In genomic region chr12:7092229-7092985, GRCh38 we compare ENCODE assay signal across 8 cellular contexts. TPM values are rescaled to one million over a fixed set of nuclear protein-coding genes. Genes with fewer than 3 reads are reported as not detected.
DNase-seq lines count a peak whose midpoint lies in the region; ATAC-seq and TF ChIP-seq lines count a peak whose summit lies in the region.

TSS of gene C1R (minus strand) at chr12:7092445. CDS start at chr12:7092388, 57 bp downstream.

- peak; percentile 87 for DNase-seq in AG20443 (ENCODE audit: low spot score)
- DNase-seq in GM23338 (ENCODE audit: low spot score), result peak; percentile 84
- peak; percentile 45 for DNase-seq in NOMO-1 treated with DMSO at 0.1 percent for 48 hours (lab: John Stamatoyannopoulos, UW; ENCODE audit: unreplicated experiment)
- peak; percentile 45 for DNase-seq in activated T-cell treated with anti-CD3 and anti-CD28 coated beads for 48 hours (ENCODE audit: low read depth)
- peak; percentile 40 to 46 for DNase-seq in stimulated activated CD8-positive, alpha-beta memory T cell treated with anti-CD3 and anti-CD28 coated beads, Interleukin-7, amount 100 ng/mL, for 1 hour (ENCODE audit: low read depth in 2 of 2)

- 12% methylated on average over 16 of the region's 16 CpGs for WGBS in esophagus, 2 donors

- no peak within 1 kb of the TSS for H3K27ac Mint-ChIP-seq in GM23338

- H3K9me3 Mint-ChIP-seq in GM23338, result no peaks in the 10 kb centered on the region

- TF ChIP-seq CTCF in GM23338 (conservative IDR thresholded peaks at IDR 0.05; ENCODE audit: low read depth in 2 of 2), result peak; percentile 88 to 96

- no peaks in the 10 kb centered on the region for H3K27me3 ChIP-seq in GM23338 (ENCODE audit: insufficient read depth)
- H3K27me3 ChIP-seq in esophagus (ENCODE audit: control insufficient read depth in 1 of 2, insufficient read depth in 2 of 2, low read length in 2 of 2), result no peaks in the 10 kb centered on the region
- peaks cover 5% of the 10 kb centered on the region for H3K27me3 ChIP-seq in mucosa of stomach (ENCODE audit: control insufficient read depth, insufficient read depth, low read length)

- peak within 1 kb of the TSS; percentile 53 for H3K4me3 Mint-ChIP-seq in GM23338

- peak within 1 kb of the TSS; percentile 98 for H2AFZ ChIP-seq in GM23338

- peaks cover 32% of the 10 kb centered on the region for H3K4me1 Mint-ChIP-seq in GM23338

- H3K4me1 ChIP-seq in GM23338 (ENCODE audit: insufficient read depth) (peaks cover 20% of the 10 kb centered on the region), esophagus (ENCODE audit: control insufficient read depth in 2 of 2, insufficient read depth in 2 of 2, low read length in 1 of 2) (peaks cover 3 to 7% of the 10 kb centered on the region in 2 donors), mucosa of stomach (ENCODE audit: control insufficient read depth, insufficient read depth, low read length) (peaks cover 9% of the 10 kb centered on the region)

- 0 out of 2 replicates have a peak, but pooled peaks cover 3% of the 10 kb centered on the region for H3K9me2 ChIP-seq in GM23338 (ENCODE audit: insufficient read depth)

- H3K9me3 ChIP-seq in esophagus (ENCODE audit: control insufficient read depth in 2 of 2, insufficient read depth in 1 of 2, low read depth in 1 of 2, low read length in 1 of 2) (no peaks in the 10 kb centered on the region), mucosa of stomach (ENCODE audit: control insufficient read depth, low read length) (no peaks in the 10 kb centered on the region)

- H3K9ac ChIP-seq in mucosa of stomach (ENCODE audit: low read length), result peak within 1 kb of the TSS; percentile 49

- H4K20me1 ChIP-seq in GM23338 (replicated peaks; ENCODE audit: insufficient read depth), result no peaks in the 10 kb centered on the region

- H3K36me3 ChIP-seq in GM23338 (ENCODE audit: insufficient read depth) (no peaks in the 10 kb centered on the region), esophagus (ENCODE audit: control insufficient read depth in 2 of 2, insufficient read depth in 2 of 2, low read length in 1 of 2) (peaks cover 0 to 11% of the 10 kb centered on the region in 2 donors), mucosa of stomach (ENCODE audit: control insufficient read depth, insufficient read depth, low read length) (no peaks in the 10 kb centered on the region)

- H3K4me3 ChIP-seq in GM23338, result peak within 1 kb of the TSS; percentile 57
- H3K4me3 ChIP-seq in esophagus (ENCODE audit: low read depth in 1 of 2, low read length in 2 of 2), result peak within 1 kb of the TSS; percentile 45 to 47
- H3K4me3 ChIP-seq in mucosa of stomach (ENCODE audit: low read length), result peak within 1 kb of the TSS; percentile 75

- H3K79me2 ChIP-seq in GM23338 (replicated peaks; ENCODE audit: insufficient read depth), result no peaks in the 10 kb centered on the region

- peaks cover 2% of the 10 kb centered on the region; the same call in 1 of the 3 replicates for H3K36me3 Mint-ChIP-seq in GM23338 (ENCODE audit: low read depth)

- peaks cover 18% of the 10 kb centered on the region for H3K27me3 Mint-ChIP-seq in GM23338 (ENCODE audit: insufficient read depth, low read depth, poor library complexity)

- H3K27ac ChIP-seq in GM23338 (ENCODE audit: low read depth) (no peak within 1 kb of the TSS; the same call in 1 of the 2 replicates), esophagus (ENCODE audit: low read depth in 2 of 2, low read length in 1 of 2) (peak within 1 kb of the TSS; percentile 61 to 85)

- H3F3A ChIP-seq in GM23338 (replicated peaks; ENCODE audit: low read depth), result no peaks in the 10 kb centered on the region

- ATAC-seq in GM23338 (peak; percentile 54), GM19467 (IDR thresholded peaks at IDR 0.05; ENCODE audit: unreplicated experiment) (no peak)

- H3K4me2 ChIP-seq in GM23338, result peak within 1 kb of the TSS; percentile 87

TF ChIP-seq in GM23338, 12 proteins besides CTCF, POLR2A, EP300 and RAD21 (continues in another document):
- no peak for TF ChIP-seq EZH2 (IDR thresholded peaks at IDR 0.05; ENCODE audit: low read depth, unreplicated experiment)
- TF ChIP-seq, protein P1, sequence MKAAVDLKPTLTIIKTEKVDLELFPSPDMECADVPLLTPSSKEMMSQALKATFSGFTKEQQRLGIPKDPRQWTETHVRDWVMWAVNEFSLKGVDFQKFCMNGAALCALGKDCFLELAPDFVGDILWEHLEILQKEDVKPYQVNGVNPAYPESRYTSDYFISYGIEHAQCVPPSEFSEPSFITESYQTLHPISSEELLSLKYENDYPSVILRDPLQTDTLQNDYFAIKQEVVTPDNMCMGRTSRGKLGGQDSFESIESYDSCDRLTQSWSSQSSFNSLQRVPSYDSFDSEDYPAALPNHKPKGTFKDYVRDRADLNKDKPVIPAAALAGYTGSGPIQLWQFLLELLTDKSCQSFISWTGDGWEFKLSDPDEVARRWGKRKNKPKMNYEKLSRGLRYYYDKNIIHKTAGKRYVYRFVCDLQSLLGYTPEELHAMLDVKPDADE (IDR thresholded peaks at IDR 0.05), result no peak
- TF ChIP-seq, protein P2, sequence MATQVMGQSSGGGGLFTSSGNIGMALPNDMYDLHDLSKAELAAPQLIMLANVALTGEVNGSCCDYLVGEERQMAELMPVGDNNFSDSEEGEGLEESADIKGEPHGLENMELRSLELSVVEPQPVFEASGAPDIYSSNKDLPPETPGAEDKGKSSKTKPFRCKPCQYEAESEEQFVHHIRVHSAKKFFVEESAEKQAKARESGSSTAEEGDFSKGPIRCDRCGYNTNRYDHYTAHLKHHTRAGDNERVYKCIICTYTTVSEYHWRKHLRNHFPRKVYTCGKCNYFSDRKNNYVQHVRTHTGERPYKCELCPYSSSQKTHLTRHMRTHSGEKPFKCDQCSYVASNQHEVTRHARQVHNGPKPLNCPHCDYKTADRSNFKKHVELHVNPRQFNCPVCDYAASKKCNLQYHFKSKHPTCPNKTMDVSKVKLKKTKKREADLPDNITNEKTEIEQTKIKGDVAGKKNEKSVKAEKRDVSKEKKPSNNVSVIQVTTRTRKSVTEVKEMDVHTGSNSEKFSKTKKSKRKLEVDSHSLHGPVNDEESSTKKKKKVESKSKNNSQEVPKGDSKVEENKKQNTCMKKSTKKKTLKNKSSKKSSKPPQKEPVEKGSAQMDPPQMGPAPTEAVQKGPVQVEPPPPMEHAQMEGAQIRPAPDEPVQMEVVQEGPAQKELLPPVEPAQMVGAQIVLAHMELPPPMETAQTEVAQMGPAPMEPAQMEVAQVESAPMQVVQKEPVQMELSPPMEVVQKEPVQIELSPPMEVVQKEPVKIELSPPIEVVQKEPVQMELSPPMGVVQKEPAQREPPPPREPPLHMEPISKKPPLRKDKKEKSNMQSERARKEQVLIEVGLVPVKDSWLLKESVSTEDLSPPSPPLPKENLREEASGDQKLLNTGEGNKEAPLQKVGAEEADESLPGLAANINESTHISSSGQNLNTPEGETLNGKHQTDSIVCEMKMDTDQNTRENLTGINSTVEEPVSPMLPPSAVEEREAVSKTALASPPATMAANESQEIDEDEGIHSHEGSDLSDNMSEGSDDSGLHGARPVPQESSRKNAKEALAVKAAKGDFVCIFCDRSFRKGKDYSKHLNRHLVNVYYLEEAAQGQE (IDR thresholded peaks at IDR 0.05; ENCODE audit: unreplicated experiment), result no peak

RNA-seq across cellular contexts. Expression of gene C1R, which starts in this region (rescaled TPM):
- 6.1 and 8.8 TPM in 2 replicates for total RNA-seq in GM23338 (2014; rRNA removed; shearing (Covaris generic))
- polyA plus RNA-seq in GM23338 (2016; fragmentation: Nextera tagmentation; extraction: Ambion mirVana) (5.9 and 6.4 TPM in 2 replicates), esophagus (10 to 100 TPM; 30.8 to 99.4 TPM)
